ENCODE assay signal across 1 cellular context in the genomic region with DNA sequence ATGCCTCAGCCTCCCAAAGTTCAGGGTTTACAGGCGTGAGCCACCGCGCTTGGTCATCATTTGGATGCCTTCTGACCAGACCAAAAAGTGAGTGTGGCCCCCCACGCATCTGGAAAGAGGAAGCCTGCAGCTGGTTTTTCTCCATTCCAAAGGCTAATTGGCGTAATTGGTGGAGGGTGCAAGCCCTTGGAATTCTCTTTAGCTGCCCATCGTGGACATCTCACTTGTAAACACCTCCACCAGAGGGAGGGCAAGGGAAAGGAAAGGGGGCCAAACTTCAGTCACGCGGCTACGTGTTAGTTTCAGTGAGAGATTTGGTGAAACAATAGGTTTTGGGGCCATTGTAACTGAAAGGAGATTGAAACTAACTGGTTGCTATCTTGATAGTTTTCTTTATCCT.
TF ChIP-seq lines count a peak whose summit lies in the region.

No MANE protein-coding gene starts in this region.

TF ChIP-seq in IMR-90, 13 proteins besides CTCF, POLR2A, EP300 and RAD21:
- TF ChIP-seq NFE2L2 (IDR thresholded peaks at IDR 0.05; ENCODE audit: low read depth, low read length) = no peak
- TF ChIP-seq MAFK (IDR thresholded peaks at IDR 0.05; ENCODE audit: low read depth, low read length) = no peak
- peak; percentile 30 for TF ChIP-seq SMC3 (IDR thresholded peaks at IDR 0.05; ENCODE audit: low read depth, low read length)
